In the genomic region with DNA sequence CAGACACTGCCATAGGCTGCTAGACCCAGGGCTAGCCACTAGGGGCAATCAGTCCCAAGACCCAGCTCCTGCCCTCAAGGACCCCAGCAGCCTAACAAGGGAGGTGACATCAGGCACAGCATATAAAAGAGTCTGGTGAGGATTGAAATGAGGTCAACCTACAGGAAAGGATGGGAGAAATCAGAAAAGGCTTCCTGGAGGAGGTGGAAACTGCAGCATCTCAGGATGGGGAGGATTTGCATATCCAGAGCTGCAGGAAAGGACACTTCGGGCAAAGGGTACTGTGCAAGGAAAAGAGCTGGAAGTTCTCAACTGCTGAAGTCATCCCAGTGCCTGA, we compare ENCODE assay signal across 8 cellular contexts. TPM values are rescaled to one million over a fixed set of nuclear protein-coding genes. Genes with fewer than 3 reads are reported as not detected.
DNase-seq lines count a peak whose midpoint lies in the region; ATAC-seq and FAIRE-seq lines count a peak whose summit lies in the region.

No MANE protein-coding gene starts in this region.

- peaks cover 6% of the 10 kb centered on the region for H3K36me3 ChIP-seq in CD4-positive, alpha-beta memory T cell (ENCODE audit: insufficient read depth, low read length)

- no peak overlapping the region for H3K27ac ChIP-seq in CD4-positive, alpha-beta memory T cell (ENCODE audit: low read depth, low read length)

- H3K4me3 Mint-ChIP-seq in CD4-positive, alpha-beta memory T cell: peak overlapping the region in 1 of 8 donors; percentile 5
- no peak overlapping the region for H3K4me3 Mint-ChIP-seq in activated naive CD8-positive, alpha-beta T cell treated with anti-CD3 and anti-CD28 coated beads, Interleukin-2, amount 50 U/mL, for 24 hours

- ATAC-seq in activated naive CD8-positive, alpha-beta T cell treated with anti-CD3 and anti-CD28 coated beads, Interleukin-2, amount 50 U/mL, for 24 hours: no peak
- no peak for ATAC-seq in GM21367 (IDR thresholded peaks at IDR 0.05; ENCODE audit: unreplicated experiment)
- ATAC-seq in activated CD4-positive, CD25-positive, alpha-beta regulatory T cell treated with anti-CD3 and anti-CD28 coated beads, Interleukin-2, amount 50 U/mL, for 24 hours: no peak

- POLR2A ChIA-PET in CD4-positive, alpha-beta memory T cell (lab: Charles Lee; ENCODE audit: partially characterized antibody): interaction anchor here (0.9 kb wide), 1 partner anchor 35 kb away, joined by 5 read pairs; the partner anchor contains the start of gene DDB2

- H3K4me1 Mint-ChIP-seq in CD4-positive, alpha-beta memory T cell: peaks cover 11 to 39% (median 23%) of the 10 kb centered on the region in 4 donors
- peaks cover 23% of the 10 kb centered on the region for H3K4me1 Mint-ChIP-seq in activated naive CD8-positive, alpha-beta T cell treated with anti-CD3 and anti-CD28 coated beads, Interleukin-2, amount 50 U/mL, for 24 hours

- H3K9me3 Mint-ChIP-seq in CD4-positive, alpha-beta memory T cell: no peaks in the 10 kb centered on the region
- no peaks in the 10 kb centered on the region for H3K9me3 Mint-ChIP-seq in activated naive CD8-positive, alpha-beta T cell treated with anti-CD3 and anti-CD28 coated beads, Interleukin-2, amount 50 U/mL, for 24 hours

- no peak overlapping the region for H3K4me3 ChIP-seq in CD4-positive, alpha-beta memory T cell (ENCODE audit: low read length in 2 of 2)

- H3K27me3 Mint-ChIP-seq in CD4-positive, alpha-beta memory T cell: peaks cover 0 to 7% of the 10 kb centered on the region in 2 donors
- peaks cover 9% of the 10 kb centered on the region for H3K27me3 Mint-ChIP-seq in activated naive CD8-positive, alpha-beta T cell treated with anti-CD3 and anti-CD28 coated beads, Interleukin-2, amount 50 U/mL, for 24 hours

- H3K4me1 ChIP-seq in CD4-positive, alpha-beta memory T cell (ENCODE audit: insufficient read depth, low read length): peaks cover 29% of the 10 kb centered on the region

- peaks cover 0 to 14% of the 10 kb centered on the region in 2 donors for H3K36me3 Mint-ChIP-seq in CD4-positive, alpha-beta memory T cell
- H3K36me3 Mint-ChIP-seq in activated naive CD8-positive, alpha-beta T cell treated with anti-CD3 and anti-CD28 coated beads, Interleukin-2, amount 50 U/mL, for 24 hours (ENCODE audit: low read depth): peaks cover 10% of the 10 kb centered on the region

- H3K27me3 ChIP-seq in CD4-positive, alpha-beta memory T cell (ENCODE audit: insufficient read depth, low read length): no peaks in the 10 kb centered on the region

- DNase-seq in CD4-positive, alpha-beta memory T cell: peak in 4 of 5 donors; percentile 21 to 40 (median 30)
- peak; percentile 87 for DNase-seq in GM19239 (ENCODE audit: insufficient read length, low spot score)
- DNase-seq in NCI-H69 (lab: John Stamatoyannopoulos, UW): peak; percentile 75
- peak; percentile 45 for DNase-seq in activated naive CD8-positive, alpha-beta T cell treated with anti-CD3 and anti-CD28 coated beads, Interleukin-2, amount 50 U/mL, for 24 hours
- peak; percentile 70 for DNase-seq in left kidney (ENCODE audit: low read depth, low spot score)
- DNase-seq in urothelium cell line (ENCODE audit: low spot score): peak; percentile 52

- intact Hi-C loops in CD4-positive, alpha-beta memory T cell (cut with micrococcal nuclease): loop anchor here (5.0 to 10.0 kb wide), 3 partner anchors 228 to 675 kb away; partner anchors contain the start of genes KBTBD4, NDUFS3 and SLC39A13

- FAIRE-seq in GM19239 (lab: Jason Lieb, UNC): no peak
- no peak for FAIRE-seq in urothelium cell line (lab: Jason Lieb, UNC)

- peak overlapping the region in 4 of 7 donors; percentile 75 to 99 (median 77) for H3K27ac Mint-ChIP-seq in CD4-positive, alpha-beta memory T cell
- H3K27ac Mint-ChIP-seq in activated naive CD8-positive, alpha-beta T cell treated with anti-CD3 and anti-CD28 coated beads, Interleukin-2, amount 50 U/mL, for 24 hours: no peak overlapping the region

- CTCF ChIA-PET in CD4-positive, alpha-beta memory T cell (lab: Charles Lee; ENCODE audit: partially characterized antibody): interaction anchor here (0.6 to 3.7 kb wide), 8 partner anchors 18 to 233 kb away, joined by 3 to 42 read pairs (median 4); partner anchors contain the start of gene DDB2

- H3K9me3 ChIP-seq in CD4-positive, alpha-beta memory T cell (ENCODE audit: control insufficient read depth in 1 of 2, low read length in 2 of 2): no peaks in the 10 kb centered on the region

RNA-seq across cellular contexts. Expression of gene ARFGAP2, which starts 2.9 kb away (rescaled TPM):
- 100 to 1,000 TPM; 141 to 142 TPM for total RNA-seq in CD4-positive, alpha-beta memory T cell
- polyA plus RNA-seq in CD4-positive, alpha-beta memory T cell: 100 to 1,000 TPM in 1 of 2 donors, 10 to 100 TPM in 1; 88.6 to 134 TPM

RNA-seq across cellular contexts. Expression of gene PACSIN3, which starts 6.6 kb away (rescaled TPM):
- total RNA-seq in CD4-positive, alpha-beta memory T cell: 1 to 10 TPM in 1 of 2 experiments, not detected in 1; 1.3 TPM
- under 1 TPM in 1 of 2 donors, not detected in 1; 0.23 TPM for polyA plus RNA-seq in CD4-positive, alpha-beta memory T cell

RNA-seq across cellular contexts. Expression of gene DDB2, which starts 35.2 kb away (rescaled TPM):
- 100 to 1,000 TPM; 129 to 132 TPM for total RNA-seq in CD4-positive, alpha-beta memory T cell
- 10 to 100 TPM; 36.2 to 40.2 TPM for polyA plus RNA-seq in CD4-positive, alpha-beta memory T cell

Comparison
In these comparisons a context has a peak if more than half of its experiments do, and no peak if none do; other contexts are left out.
1. DNase-seq: peak in every context shown above with its lines; median percentile 87 in GM19239; 75 in NCI-H69; 70 in left kidney; 52 in urothelium cell line; 45 in activated naive CD8-positive, alpha-beta T cell treated with anti-CD3 and anti-CD28 coated beads, Interleukin-2, amount 50 U/mL, for 24 hours; 30 in CD4-positive, alpha-beta memory T cell.